14 cellular contexts compared by ENCODE assay signal in the genomic region with DNA sequence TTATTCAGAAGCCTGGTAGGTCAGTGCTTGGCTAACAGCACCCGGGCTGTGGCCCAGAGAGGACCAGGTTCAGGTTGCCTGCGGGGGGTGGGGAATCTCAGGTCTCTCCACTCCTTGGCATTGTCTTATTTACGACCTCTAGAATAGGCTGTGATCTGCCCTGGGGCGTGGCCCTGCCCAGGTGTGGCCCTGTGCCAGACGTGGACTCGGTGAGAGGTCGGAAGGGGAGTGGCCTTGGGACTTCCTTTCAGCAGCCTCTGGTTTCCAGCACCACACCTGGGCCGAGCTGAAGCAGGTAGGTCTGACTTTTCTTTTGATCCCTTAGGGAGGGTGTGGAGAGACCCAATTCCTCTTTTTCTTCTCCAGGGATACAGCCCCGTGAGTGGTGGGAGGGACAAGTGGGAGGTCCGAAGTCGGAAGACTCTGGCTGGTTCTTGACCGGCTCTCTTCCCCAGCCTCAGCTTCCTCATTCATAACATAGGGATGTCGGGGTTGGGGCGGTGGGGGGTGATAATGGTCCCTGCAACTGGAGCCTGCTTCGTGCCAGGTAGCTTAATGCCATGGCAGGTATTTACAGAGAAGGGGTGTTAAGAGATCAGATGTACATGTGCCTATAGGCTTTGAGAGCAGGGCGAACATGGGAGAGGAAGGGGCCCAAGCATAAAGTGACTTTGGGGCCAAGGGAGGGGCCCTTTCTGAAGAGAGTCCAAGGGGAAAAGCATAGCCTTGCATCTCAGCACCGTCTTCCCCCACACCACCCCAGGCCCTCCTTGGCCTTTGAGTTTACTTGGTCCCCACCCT. TPM values are rescaled to one million over a fixed set of nuclear protein-coding genes. Genes with fewer than 3 reads are reported as not detected.
DNase-seq lines count a peak whose midpoint lies in the region; ATAC-seq, FAIRE-seq and TF ChIP-seq lines count a peak whose summit lies in the region.
"Had no signal": no experiment of that assay in that cellular context is flagged by ENCODE, and none has a peak within 500 bp of the region (broad histone marks: within the 10 kb centered on the region; RNA-seq: fewer than 3 reads in every experiment).

No MANE protein-coding gene starts in this region.

- H3K36me3 ChIP-seq in bronchial epithelial cell (ENCODE audit: control insufficient read depth, insufficient read depth, low read length) (no peaks in the 10 kb centered on the region), mucosa of descending colon (ENCODE audit: low read depth) (no peaks in the 10 kb centered on the region)

- peak; percentile 96 for ATAC-seq in mucosa of descending colon
- no peak for ATAC-seq in activated naive CD4-positive, alpha-beta T cell treated with anti-CD3 and anti-CD28 coated beads, Interleukin-2, amount 50 U/mL, for 72 hours
- ATAC-seq: stimulated activated naive CD8-positive, alpha-beta T cell treated with anti-CD3 and anti-CD28 coated beads, Interleukin-15, amount 100 ng/mL, for 72 hours had no signal

- H3K4me1 ChIP-seq in mucosa of descending colon (ENCODE audit: low read depth): peaks cover 33% of the 10 kb centered on the region

- no peaks in the 10 kb centered on the region for H3K36me3 Mint-ChIP-seq in activated naive CD4-positive, alpha-beta T cell treated with anti-CD3 and anti-CD28 coated beads, Interleukin-2, amount 50 U/mL, for 72 hours

- H3K4me3 ChIP-seq in bronchial epithelial cell (ENCODE audit: low read depth, low read length) (no peak overlapping the region), mucosa of descending colon (no peak overlapping the region)

- FAIRE-seq in bronchial epithelial cell (lab: Jason Lieb, UNC): peak; percentile 68
- FAIRE-seq in HTR-8/SVneo (lab: Jason Lieb, UNC): no peak
- FAIRE-seq: TTC549 had no signal

- H3K27ac Mint-ChIP-seq in activated naive CD4-positive, alpha-beta T cell treated with anti-CD3 and anti-CD28 coated beads, Interleukin-2, amount 50 U/mL, for 72 hours: no peak overlapping the region

- TF ChIP-seq CTCF in bronchial epithelial cell (IDR thresholded peaks at IDR 0.05; ENCODE audit: insufficient read depth, low read length, severe bottlenecking): no peak
- TF ChIP-seq CTCF in mucosa of descending colon (IDR thresholded peaks at IDR 0.05): no peak

- intact Hi-C loops in mucosa of descending colon (cut with DNase I, micrococcal nuclease): no loop called here

- peak; percentile 98 for DNase-seq in COLO668 (lab: John Stamatoyannopoulos, UW; ENCODE audit: unreplicated experiment)
- peak; percentile 71 to 85 (median 85) for DNase-seq in NCI-H1417 (lab: John Stamatoyannopoulos, UW)
- DNase-seq in bronchial epithelial cell (ENCODE audit: low read depth): peak; percentile 69
- DNase-seq in mucosa of descending colon: peak; percentile 94 to 97 (median 97)
- no peak for DNase-seq in activated naive CD4-positive, alpha-beta T cell treated with anti-CD3 and anti-CD28 coated beads, Interleukin-2, amount 50 U/mL, for 72 hours (ENCODE audit: low spot score in 2 of 2)
- DNase-seq in amygdala (lab: John Stamatoyannopoulos, UW): no peak
- DNase-seq in activated CD4-positive, CD25-positive, alpha-beta regulatory T cell treated with anti-CD3 and anti-CD28 coated beads, Interleukin-2, amount 50 U/mL, for 72 hours: no peak
- no peak for DNase-seq in HTR-8/SVneo (ENCODE audit: insufficient read length, low spot score)
- DNase-seq: activated T-cell treated with anti-CD3 and anti-CD28 coated beads, Interleukin-2, amount 50 U/mL, for 48 hours; central memory CD4-positive, alpha-beta T cell; foreskin fibroblast; stimulated activated naive CD8-positive, alpha-beta T cell treated with anti-CD3 and anti-CD28 coated beads, Interleukin-15, amount 100 ng/mL, for 72 hours had no signal

- no peaks in the 10 kb centered on the region for H3K9me3 ChIP-seq in mucosa of descending colon

- no peaks in the 10 kb centered on the region for H3K27me3 ChIP-seq in bronchial epithelial cell (ENCODE audit: control insufficient read depth, insufficient read depth, low read length)

- H3K9me3 Mint-ChIP-seq in activated naive CD4-positive, alpha-beta T cell treated with anti-CD3 and anti-CD28 coated beads, Interleukin-2, amount 50 U/mL, for 72 hours: no peaks in the 10 kb centered on the region
- H3K9me3 Mint-ChIP-seq: stimulated activated naive CD8-positive, alpha-beta T cell treated with anti-CD3 and anti-CD28 coated beads, Interleukin-15, amount 100 ng/mL, for 72 hours had no signal

RNA-seq across cellular contexts. Expression of a gene that starts 16.5 kb away (rescaled TPM):
- total RNA-seq in bronchial epithelial cell: 3.4 and 6.0 TPM in 2 replicates
- total RNA-seq in mucosa of descending colon: 100 to 1,000 TPM in 1 of 3 donors, 10 to 100 TPM in 2; 54.7 to 122 (median 62.2) TPM
- total RNA-seq in activated naive CD4-positive, alpha-beta T cell treated with anti-CD3 and anti-CD28 coated beads, Interleukin-2, amount 50 U/mL, for 72 hours: 1 to 10 TPM; 1.0 to 4.5 TPM

RNA-seq across cellular contexts. Expression of a gene that starts 58.8 kb away (rescaled TPM):
- not detected in 2 replicates for total RNA-seq in bronchial epithelial cell
- total RNA-seq in mucosa of descending colon: 10 to 100 TPM in 2 of 3 donors, 1 to 10 TPM in 1; 5.7 to 25.1 (median 19.2) TPM
- total RNA-seq in activated naive CD4-positive, alpha-beta T cell treated with anti-CD3 and anti-CD28 coated beads, Interleukin-2, amount 50 U/mL, for 72 hours: not detected
- total RNA-seq: mononuclear cell had no signal

Comparison
In these comparisons a context has a peak if more than half of its experiments do, and no peak if none do; other contexts are left out.
1. DNase-seq: peak in COLO668 (single experiment), NCI-H1417 (3 of 3), bronchial epithelial cell (single experiment) and mucosa of descending colon (3 of 3); none in activated naive CD4-positive, alpha-beta T cell treated with anti-CD3 and anti-CD28 coated beads, Interleukin-2, amount 50 U/mL, for 72 hours (0 of 2), amygdala (0 of 56), activated CD4-positive, CD25-positive, alpha-beta regulatory T cell treated with anti-CD3 and anti-CD28 coated beads, Interleukin-2, amount 50 U/mL, for 72 hours (single experiment) and HTR-8/SVneo (single experiment).